1 cellular context compared by ENCODE assay signal in the genomic region with DNA sequence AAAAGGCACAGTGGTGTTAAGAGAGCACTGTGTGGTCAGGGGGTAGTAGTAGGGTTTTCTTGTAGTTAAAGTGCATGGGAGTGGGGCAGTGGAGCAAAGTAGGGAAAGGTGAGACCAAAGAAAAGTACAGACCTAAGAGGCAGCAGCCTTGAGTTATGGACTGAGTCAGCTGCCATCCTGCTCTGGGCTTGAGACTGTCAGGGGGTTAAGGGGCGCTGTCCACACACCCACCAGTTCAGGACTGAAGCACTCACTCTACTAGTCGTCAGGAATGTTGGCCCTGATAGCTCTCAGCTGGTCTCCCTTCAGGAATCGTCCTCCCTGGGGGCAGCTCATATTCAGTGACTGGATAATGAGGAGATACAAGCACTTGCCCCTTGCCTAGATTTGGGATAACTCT.
TF ChIP-seq lines count a peak whose summit lies in the region.

No MANE protein-coding gene starts in this region.

TF ChIP-seq in HepG2, 621 proteins besides CTCF, POLR2A, EP300 and RAD21:
- TF ChIP-seq ZNF781 (CRISPR knock-in tag; IDR thresholded peaks at IDR 0.05; ENCODE audit: borderline replicate concordance, not compliant biosample characterization): no peak
- TF ChIP-seq, protein P1, sequence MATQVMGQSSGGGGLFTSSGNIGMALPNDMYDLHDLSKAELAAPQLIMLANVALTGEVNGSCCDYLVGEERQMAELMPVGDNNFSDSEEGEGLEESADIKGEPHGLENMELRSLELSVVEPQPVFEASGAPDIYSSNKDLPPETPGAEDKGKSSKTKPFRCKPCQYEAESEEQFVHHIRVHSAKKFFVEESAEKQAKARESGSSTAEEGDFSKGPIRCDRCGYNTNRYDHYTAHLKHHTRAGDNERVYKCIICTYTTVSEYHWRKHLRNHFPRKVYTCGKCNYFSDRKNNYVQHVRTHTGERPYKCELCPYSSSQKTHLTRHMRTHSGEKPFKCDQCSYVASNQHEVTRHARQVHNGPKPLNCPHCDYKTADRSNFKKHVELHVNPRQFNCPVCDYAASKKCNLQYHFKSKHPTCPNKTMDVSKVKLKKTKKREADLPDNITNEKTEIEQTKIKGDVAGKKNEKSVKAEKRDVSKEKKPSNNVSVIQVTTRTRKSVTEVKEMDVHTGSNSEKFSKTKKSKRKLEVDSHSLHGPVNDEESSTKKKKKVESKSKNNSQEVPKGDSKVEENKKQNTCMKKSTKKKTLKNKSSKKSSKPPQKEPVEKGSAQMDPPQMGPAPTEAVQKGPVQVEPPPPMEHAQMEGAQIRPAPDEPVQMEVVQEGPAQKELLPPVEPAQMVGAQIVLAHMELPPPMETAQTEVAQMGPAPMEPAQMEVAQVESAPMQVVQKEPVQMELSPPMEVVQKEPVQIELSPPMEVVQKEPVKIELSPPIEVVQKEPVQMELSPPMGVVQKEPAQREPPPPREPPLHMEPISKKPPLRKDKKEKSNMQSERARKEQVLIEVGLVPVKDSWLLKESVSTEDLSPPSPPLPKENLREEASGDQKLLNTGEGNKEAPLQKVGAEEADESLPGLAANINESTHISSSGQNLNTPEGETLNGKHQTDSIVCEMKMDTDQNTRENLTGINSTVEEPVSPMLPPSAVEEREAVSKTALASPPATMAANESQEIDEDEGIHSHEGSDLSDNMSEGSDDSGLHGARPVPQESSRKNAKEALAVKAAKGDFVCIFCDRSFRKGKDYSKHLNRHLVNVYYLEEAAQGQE (IDR thresholded peaks at IDR 0.05; ENCODE audit: borderline replicate concordance in 1 of 2, low read depth in 1 of 2, low read length in 2 of 2): peak; percentile 10 to 85
- no peak for TF ChIP-seq ZNF343 (CRISPR knock-in tag; IDR thresholded peaks at IDR 0.05)
- no peak for TF ChIP-seq ZNF136 (CRISPR knock-in tag; IDR thresholded peaks at IDR 0.05; ENCODE audit: low read depth)
- TF ChIP-seq JUND (CRISPR knock-in tag; IDR thresholded peaks at IDR 0.05): no peak
- TF ChIP-seq, protein P2, sequence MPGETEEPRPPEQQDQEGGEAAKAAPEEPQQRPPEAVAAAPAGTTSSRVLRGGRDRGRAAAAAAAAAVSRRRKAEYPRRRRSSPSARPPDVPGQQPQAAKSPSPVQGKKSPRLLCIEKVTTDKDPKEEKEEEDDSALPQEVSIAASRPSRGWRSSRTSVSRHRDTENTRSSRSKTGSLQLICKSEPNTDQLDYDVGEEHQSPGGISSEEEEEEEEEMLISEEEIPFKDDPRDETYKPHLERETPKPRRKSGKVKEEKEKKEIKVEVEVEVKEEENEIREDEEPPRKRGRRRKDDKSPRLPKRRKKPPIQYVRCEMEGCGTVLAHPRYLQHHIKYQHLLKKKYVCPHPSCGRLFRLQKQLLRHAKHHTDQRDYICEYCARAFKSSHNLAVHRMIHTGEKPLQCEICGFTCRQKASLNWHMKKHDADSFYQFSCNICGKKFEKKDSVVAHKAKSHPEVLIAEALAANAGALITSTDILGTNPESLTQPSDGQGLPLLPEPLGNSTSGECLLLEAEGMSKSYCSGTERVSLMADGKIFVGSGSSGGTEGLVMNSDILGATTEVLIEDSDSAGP (CRISPR knock-in tag; IDR thresholded peaks at IDR 0.05; ENCODE audit: borderline replicate concordance): no peak
- TF ChIP-seq MIER2 (CRISPR knock-in tag; IDR thresholded peaks at IDR 0.05): 0 out of 2 replicates have a peak, but pooled peaks have one; percentile 56
- no peak for TF ChIP-seq ETV6 (CRISPR knock-in tag; conservative IDR thresholded peaks at IDR 0.05)
